1 cellular context compared by ENCODE assay signal in the genomic region with DNA sequence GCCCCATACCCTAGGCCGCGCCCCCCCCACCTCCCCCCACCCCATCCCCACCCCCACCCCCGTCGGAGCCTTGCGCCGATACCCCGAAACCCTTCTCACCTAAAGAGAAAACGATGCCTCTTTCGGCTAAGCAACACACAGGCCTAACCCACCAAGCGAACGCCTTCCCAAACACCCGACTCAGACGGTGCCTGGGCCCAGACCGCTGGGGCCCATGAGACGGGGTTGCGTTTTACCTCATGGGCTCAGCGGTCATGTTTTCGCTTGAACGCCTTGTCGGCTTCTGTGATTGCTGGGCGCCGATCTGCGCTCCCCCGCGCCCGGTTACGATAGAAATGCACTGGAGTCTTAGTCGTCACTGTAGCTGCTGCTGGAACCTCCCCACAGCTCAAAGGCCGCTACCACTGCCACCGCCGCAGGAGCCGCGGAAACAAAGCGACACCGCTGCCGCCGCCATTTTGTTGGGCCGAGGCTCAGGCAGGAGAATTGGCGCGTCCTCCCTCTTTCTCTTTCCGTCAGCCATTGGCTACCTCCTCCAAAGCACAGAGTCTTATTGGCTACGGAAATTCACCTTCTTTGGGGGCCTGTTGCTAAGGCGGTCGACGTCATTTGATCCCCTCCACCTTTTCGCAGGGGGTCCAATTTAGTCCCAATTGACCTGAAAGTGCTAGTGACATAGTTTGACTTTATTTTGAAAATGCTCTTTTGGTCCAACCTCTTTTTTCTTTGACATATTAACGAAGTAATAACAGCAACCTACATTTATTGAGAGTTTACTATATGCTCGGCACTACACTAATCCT.
A peak's percentile ranks its signal among the peaks of the same experiment; 100 is the strongest.
TF ChIP-seq lines count a peak whose summit lies in the region.

A gene with protein sequence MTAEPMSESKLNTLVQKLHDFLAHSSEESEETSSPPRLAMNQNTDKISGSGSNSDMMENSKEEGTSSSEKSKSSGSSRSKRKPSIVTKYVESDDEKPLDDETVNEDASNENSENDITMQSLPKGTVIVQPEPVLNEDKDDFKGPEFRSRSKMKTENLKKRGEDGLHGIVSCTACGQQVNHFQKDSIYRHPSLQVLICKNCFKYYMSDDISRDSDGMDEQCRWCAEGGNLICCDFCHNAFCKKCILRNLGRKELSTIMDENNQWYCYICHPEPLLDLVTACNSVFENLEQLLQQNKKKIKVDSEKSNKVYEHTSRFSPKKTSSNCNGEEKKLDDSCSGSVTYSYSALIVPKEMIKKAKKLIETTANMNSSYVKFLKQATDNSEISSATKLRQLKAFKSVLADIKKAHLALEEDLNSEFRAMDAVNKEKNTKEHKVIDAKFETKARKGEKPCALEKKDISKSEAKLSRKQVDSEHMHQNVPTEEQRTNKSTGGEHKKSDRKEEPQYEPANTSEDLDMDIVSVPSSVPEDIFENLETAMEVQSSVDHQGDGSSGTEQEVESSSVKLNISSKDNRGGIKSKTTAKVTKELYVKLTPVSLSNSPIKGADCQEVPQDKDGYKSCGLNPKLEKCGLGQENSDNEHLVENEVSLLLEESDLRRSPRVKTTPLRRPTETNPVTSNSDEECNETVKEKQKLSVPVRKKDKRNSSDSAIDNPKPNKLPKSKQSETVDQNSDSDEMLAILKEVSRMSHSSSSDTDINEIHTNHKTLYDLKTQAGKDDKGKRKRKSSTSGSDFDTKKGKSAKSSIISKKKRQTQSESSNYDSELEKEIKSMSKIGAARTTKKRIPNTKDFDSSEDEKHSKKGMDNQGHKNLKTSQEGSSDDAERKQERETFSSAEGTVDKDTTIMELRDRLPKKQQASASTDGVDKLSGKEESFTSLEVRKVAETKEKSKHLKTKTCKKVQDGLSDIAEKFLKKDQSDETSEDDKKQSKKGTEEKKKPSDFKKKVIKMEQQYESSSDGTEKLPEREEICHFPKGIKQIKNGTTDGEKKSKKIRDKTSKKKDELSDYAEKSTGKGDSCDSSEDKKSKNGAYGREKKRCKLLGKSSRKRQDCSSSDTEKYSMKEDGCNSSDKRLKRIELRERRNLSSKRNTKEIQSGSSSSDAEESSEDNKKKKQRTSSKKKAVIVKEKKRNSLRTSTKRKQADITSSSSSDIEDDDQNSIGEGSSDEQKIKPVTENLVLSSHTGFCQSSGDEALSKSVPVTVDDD (N-terminal part only) (minus strand): TSS at position 471 of the 803 bp plus-strand sequence. CDS start 215 bp downstream, at position 256.

TF ChIP-seq in HEK293, 187 proteins besides CTCF, POLR2A, EP300 and RAD21 (continued from another document and continues in another):
- TF ChIP-seq KLF7 (tag by site-specific recombination; IDR thresholded peaks at IDR 0.05; ENCODE audit: borderline replicate concordance) (no peak), ZNF624 (tag by site-specific recombination; IDR thresholded peaks at IDR 0.05) (no peak), ZNF747 (tag by site-specific recombination; IDR thresholded peaks at IDR 0.05) (no peak), GLIS1 (tag by site-specific recombination; IDR thresholded peaks at IDR 0.05) (peak; percentile 75), SP7 (tag by site-specific recombination; IDR thresholded peaks at IDR 0.05) (peak; percentile 46; the same call in 1 of the 2 replicates), TCF7L2 (IDR thresholded peaks at IDR 0.05; ENCODE audit: borderline replicate concordance, low read depth, low read length) (no peak), ZNF830 (tag by site-specific recombination; IDR thresholded peaks at IDR 0.05; ENCODE audit: low read depth) (no peak), ZNF37A (tag by site-specific recombination; IDR thresholded peaks at IDR 0.05) (no peak), ZNF555 (tag by site-specific recombination; conservative IDR thresholded peaks at IDR 0.05) (no peak), BCL11B (tag by site-specific recombination; IDR thresholded peaks at IDR 0.05; ENCODE audit: low read depth) (no peak), ZNF610 (tag by site-specific recombination; IDR thresholded peaks at IDR 0.05; ENCODE audit: borderline replicate concordance) (no peak), ZNF394 (tag by site-specific recombination; IDR thresholded peaks at IDR 0.05; ENCODE audit: borderline replicate concordance) (no peak), MZF1 (tag by site-specific recombination; IDR thresholded peaks at IDR 0.05; ENCODE audit: borderline replicate concordance) (no peak), ZNF792 (tag by site-specific recombination; IDR thresholded peaks at IDR 0.05) (no peak), ZNF175 (tag by site-specific recombination; IDR thresholded peaks at IDR 0.05) (no peak), ZNF221 (tag by site-specific recombination; IDR thresholded peaks at IDR 0.05; ENCODE audit: borderline replicate concordance) (no peak), ZNF560 (tag by site-specific recombination; IDR thresholded peaks at IDR 0.05; ENCODE audit: borderline replicate concordance) (no peak), SCRT1 (tag by site-specific recombination; IDR thresholded peaks at IDR 0.05; ENCODE audit: borderline replicate concordance) (peak; percentile 44; the same call in 1 of the 2 replicates), ZNF114 (tag by site-specific recombination; IDR thresholded peaks at IDR 0.05) (no peak), ZNF416 (tag by site-specific recombination; IDR thresholded peaks at IDR 0.05) (no peak), ZNF341 (tag by site-specific recombination; IDR thresholded peaks at IDR 0.05; ENCODE audit: low read depth) (peak; percentile 25; the same call in 1 of the 2 replicates), ZNF837 (tag by site-specific recombination; IDR thresholded peaks at IDR 0.05) (no peak), ZNF133 (tag by site-specific recombination; IDR thresholded peaks at IDR 0.05) (no peak), OVOL3 (tag by site-specific recombination; IDR thresholded peaks at IDR 0.05) (no peak), GFI1B (tag by site-specific recombination; IDR thresholded peaks at IDR 0.05) (no peak), ZNF169 (tag by site-specific recombination; IDR thresholded peaks at IDR 0.05) (no peak), KLF8 (tag by site-specific recombination; IDR thresholded peaks at IDR 0.05) (peak; percentile 13; the same call in 1 of the 2 replicates)
- TF ChIP-seq, protein P1, sequence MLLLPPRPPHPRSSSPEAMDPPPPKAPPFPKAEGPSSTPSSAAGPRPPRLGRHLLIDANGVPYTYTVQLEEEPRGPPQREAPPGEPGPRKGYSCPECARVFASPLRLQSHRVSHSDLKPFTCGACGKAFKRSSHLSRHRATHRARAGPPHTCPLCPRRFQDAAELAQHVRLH (tag by site-specific recombination; IDR thresholded peaks at IDR 0.05) = 0 out of 2 replicates have a peak, but pooled peaks have one; percentile 9
- TF ChIP-seq, protein P2, sequence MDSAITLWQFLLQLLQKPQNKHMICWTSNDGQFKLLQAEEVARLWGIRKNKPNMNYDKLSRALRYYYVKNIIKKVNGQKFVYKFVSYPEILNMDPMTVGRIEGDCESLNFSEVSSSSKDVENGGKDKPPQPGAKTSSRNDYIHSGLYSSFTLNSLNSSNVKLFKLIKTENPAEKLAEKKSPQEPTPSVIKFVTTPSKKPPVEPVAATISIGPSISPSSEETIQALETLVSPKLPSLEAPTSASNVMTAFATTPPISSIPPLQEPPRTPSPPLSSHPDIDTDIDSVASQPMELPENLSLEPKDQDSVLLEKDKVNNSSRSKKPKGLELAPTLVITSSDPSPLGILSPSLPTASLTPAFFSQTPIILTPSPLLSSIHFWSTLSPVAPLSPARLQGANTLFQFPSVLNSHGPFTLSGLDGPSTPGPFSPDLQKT (IDR thresholded peaks at IDR 0.05; ENCODE audit: borderline replicate concordance, low read depth, low read length) = no peak
- TF ChIP-seq, protein P3, sequence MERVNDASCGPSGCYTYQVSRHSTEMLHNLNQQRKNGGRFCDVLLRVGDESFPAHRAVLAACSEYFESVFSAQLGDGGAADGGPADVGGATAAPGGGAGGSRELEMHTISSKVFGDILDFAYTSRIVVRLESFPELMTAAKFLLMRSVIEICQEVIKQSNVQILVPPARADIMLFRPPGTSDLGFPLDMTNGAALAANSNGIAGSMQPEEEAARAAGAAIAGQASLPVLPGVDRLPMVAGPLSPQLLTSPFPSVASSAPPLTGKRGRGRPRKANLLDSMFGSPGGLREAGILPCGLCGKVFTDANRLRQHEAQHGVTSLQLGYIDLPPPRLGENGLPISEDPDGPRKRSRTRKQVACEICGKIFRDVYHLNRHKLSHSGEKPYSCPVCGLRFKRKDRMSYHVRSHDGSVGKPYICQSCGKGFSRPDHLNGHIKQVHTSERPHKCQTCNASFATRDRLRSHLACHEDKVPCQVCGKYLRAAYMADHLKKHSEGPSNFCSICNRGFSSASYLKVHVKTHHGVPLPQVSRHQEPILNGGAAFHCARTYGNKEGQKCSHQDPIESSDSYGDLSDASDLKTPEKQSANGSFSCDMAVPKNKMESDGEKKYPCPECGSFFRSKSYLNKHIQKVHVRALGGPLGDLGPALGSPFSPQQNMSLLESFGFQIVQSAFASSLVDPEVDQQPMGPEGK (tag by site-specific recombination; IDR thresholded peaks at IDR 0.05) = peak; percentile 85
- TF ChIP-seq, protein P4, sequence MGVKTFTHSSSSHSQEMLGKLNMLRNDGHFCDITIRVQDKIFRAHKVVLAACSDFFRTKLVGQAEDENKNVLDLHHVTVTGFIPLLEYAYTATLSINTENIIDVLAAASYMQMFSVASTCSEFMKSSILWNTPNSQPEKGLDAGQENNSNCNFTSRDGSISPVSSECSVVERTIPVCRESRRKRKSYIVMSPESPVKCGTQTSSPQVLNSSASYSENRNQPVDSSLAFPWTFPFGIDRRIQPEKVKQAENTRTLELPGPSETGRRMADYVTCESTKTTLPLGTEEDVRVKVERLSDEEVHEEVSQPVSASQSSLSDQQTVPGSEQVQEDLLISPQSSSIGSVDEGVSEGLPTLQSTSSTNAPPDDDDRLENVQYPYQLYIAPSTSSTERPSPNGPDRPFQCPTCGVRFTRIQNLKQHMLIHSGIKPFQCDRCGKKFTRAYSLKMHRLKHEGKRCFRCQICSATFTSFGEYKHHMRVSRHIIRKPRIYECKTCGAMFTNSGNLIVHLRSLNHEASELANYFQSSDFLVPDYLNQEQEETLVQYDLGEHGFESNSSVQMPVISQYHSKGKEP (tag by site-specific recombination; IDR thresholded peaks at IDR 0.05) = no peak
- TF ChIP-seq, protein P5, sequence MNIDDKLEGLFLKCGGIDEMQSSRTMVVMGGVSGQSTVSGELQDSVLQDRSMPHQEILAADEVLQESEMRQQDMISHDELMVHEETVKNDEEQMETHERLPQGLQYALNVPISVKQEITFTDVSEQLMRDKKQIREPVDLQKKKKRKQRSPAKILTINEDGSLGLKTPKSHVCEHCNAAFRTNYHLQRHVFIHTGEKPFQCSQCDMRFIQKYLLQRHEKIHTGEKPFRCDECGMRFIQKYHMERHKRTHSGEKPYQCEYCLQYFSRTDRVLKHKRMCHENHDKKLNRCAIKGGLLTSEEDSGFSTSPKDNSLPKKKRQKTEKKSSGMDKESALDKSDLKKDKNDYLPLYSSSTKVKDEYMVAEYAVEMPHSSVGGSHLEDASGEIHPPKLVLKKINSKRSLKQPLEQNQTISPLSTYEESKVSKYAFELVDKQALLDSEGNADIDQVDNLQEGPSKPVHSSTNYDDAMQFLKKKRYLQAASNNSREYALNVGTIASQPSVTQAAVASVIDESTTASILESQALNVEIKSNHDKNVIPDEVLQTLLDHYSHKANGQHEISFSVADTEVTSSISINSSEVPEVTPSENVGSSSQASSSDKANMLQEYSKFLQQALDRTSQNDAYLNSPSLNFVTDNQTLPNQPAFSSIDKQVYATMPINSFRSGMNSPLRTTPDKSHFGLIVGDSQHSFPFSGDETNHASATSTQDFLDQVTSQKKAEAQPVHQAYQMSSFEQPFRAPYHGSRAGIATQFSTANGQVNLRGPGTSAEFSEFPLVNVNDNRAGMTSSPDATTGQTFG (tag by site-specific recombination; IDR thresholded peaks at IDR 0.05; ENCODE audit: borderline replicate concordance) = no peak
- TF ChIP-seq, protein P6, sequence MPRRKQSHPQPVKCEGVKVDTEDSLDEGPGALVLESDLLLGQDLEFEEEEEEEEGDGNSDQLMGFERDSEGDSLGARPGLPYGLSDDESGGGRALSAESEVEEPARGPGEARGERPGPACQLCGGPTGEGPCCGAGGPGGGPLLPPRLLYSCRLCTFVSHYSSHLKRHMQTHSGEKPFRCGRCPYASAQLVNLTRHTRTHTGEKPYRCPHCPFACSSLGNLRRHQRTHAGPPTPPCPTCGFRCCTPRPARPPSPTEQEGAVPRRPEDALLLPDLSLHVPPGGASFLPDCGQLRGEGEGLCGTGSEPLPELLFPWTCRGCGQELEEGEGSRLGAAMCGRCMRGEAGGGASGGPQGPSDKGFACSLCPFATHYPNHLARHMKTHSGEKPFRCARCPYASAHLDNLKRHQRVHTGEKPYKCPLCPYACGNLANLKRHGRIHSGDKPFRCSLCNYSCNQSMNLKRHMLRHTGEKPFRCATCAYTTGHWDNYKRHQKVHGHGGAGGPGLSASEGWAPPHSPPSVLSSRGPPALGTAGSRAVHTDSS (tag by site-specific recombination; IDR thresholded peaks at IDR 0.05) = no peak
- TF ChIP-seq, protein P7, sequence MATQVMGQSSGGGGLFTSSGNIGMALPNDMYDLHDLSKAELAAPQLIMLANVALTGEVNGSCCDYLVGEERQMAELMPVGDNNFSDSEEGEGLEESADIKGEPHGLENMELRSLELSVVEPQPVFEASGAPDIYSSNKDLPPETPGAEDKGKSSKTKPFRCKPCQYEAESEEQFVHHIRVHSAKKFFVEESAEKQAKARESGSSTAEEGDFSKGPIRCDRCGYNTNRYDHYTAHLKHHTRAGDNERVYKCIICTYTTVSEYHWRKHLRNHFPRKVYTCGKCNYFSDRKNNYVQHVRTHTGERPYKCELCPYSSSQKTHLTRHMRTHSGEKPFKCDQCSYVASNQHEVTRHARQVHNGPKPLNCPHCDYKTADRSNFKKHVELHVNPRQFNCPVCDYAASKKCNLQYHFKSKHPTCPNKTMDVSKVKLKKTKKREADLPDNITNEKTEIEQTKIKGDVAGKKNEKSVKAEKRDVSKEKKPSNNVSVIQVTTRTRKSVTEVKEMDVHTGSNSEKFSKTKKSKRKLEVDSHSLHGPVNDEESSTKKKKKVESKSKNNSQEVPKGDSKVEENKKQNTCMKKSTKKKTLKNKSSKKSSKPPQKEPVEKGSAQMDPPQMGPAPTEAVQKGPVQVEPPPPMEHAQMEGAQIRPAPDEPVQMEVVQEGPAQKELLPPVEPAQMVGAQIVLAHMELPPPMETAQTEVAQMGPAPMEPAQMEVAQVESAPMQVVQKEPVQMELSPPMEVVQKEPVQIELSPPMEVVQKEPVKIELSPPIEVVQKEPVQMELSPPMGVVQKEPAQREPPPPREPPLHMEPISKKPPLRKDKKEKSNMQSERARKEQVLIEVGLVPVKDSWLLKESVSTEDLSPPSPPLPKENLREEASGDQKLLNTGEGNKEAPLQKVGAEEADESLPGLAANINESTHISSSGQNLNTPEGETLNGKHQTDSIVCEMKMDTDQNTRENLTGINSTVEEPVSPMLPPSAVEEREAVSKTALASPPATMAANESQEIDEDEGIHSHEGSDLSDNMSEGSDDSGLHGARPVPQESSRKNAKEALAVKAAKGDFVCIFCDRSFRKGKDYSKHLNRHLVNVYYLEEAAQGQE (tag by site-specific recombination; IDR thresholded peaks at IDR 0.05) = no peak
- TF ChIP-seq, protein P8, sequence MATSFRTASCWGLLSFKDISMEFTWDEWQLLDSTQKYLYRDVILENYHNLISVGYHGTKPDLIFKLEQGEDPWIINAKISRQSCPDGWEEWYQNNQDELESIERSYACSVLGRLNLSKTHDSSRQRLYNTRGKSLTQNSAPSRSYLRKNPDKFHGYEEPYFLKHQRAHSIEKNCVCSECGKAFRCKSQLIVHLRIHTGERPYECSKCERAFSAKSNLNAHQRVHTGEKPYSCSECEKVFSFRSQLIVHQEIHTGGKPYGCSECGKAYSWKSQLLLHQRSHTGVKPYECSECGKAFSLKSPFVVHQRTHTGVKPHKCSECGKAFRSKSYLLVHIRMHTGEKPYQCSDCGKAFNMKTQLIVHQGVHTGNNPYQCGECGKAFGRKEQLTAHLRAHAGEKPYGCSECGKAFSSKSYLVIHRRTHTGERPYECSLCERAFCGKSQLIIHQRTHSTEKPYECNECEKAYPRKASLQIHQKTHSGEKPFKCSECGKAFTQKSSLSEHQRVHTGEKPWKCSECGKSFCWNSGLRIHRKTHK (tag by site-specific recombination; IDR thresholded peaks at IDR 0.05) = no peak
